In the genomic region with DNA sequence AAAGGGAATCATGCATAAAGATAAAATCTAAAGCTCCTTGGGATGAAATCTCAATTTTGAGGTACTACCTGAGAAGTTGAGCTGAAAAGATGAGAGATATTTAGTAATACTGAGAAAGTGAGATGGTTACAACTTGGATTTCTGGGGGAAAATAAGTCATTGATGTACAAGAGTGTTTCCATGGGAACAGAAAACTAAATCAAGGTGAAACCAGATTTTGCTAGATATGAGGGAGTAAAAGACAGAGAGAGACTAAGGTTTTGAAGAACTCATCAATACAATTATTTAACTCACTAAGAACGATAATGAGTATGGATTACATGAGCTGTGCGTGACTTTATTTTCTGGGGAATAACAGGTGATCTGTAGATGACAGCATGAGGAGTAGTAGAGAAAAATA, we compare ENCODE assay signal across 25 cellular contexts.
"Had no signal": no experiment of that assay in that cellular context is flagged by ENCODE, and none has a peak within 500 bp of the region (broad histone marks: within the 10 kb centered on the region; RNA-seq: fewer than 3 reads in every experiment).

No MANE protein-coding gene starts in this region.

- H3K9me3 ChIP-seq: colonic mucosa had no signal

- H3K36me3 Mint-ChIP-seq: naive B cell, type B pancreatic cell had no signal

- H3K36me3 ChIP-seq: colonic mucosa, thoracic aorta had no signal

- ATAC-seq: effector memory CD8-positive, alpha-beta T cell; esophagus mucosa; left lobe of liver; sciatic nerve; stimulated activated naive B cell treated with anti-CD40 and anti-IgM and Interleukin-4, amounts not matched to agents 10 μg/mL and 1 μg/mL and 100 μg/mL, for 72 hours; T-helper 17 cell had no signal

- DNase-seq: activated B cell treated with CpG ODN at 0.5 μM for 24 hours; activated CD4-positive, alpha-beta T cell treated with anti-CD3 and anti-CD28 coated beads, Interleukin-2, amount 10 ng/mL, durations not matched to agents 7 days and 5 days; activated naive CD8-positive, alpha-beta T cell treated with anti-CD3 and anti-CD28 coated beads, Interleukin-2, amount 10 ng/mL, durations not matched to agents 7 days and 5 days; amygdala; colonic mucosa; dorsolateral prefrontal cortex; effector memory CD8-positive, alpha-beta T cell; foreskin melanocyte; naive B cell; nucleus accumbens; posterior cingulate gyrus; small intestine; stimulated activated CD4-positive, alpha-beta T cell treated with anti-CD3 and anti-CD28 coated beads, Interleukin-2, amount 100 ng/mL, for 24 hours; stimulated activated naive B cell treated with anti-CD40 and anti-IgM and Interleukin-4, amounts not matched to agents 10 μg/mL and 1 μg/mL and 100 μg/mL, for 72 hours; SW 1271; T-helper 17 cell had no signal

- H3K27ac Mint-ChIP-seq: activated B cell treated with CpG ODN at 0.5 μM for 24 hours; activated naive CD8-positive, alpha-beta T cell treated with anti-CD3 and anti-CD28 coated beads, Interleukin-2, amount 10 ng/mL, durations not matched to agents 7 days and 5 days; effector memory CD8-positive, alpha-beta T cell; stimulated activated naive B cell treated with anti-CD40 and anti-IgM and Interleukin-4, amounts not matched to agents 10 μg/mL and 1 μg/mL and 100 μg/mL, for 72 hours; T-helper 17 cell; type B pancreatic cell had no signal

- H3K27me3 ChIP-seq: colonic mucosa, dorsolateral prefrontal cortex had no signal

- H3K27me3 Mint-ChIP-seq: activated B cell treated with CpG ODN at 0.5 μM for 24 hours; activated CD4-positive, alpha-beta T cell treated with anti-CD3 and anti-CD28 coated beads, Interleukin-2, amount 10 ng/mL, durations not matched to agents 7 days and 5 days; activated naive CD8-positive, alpha-beta T cell treated with anti-CD3 and anti-CD28 coated beads, Interleukin-2, amount 10 ng/mL, durations not matched to agents 7 days and 5 days; effector memory CD8-positive, alpha-beta T cell; naive B cell; stimulated activated naive B cell treated with anti-CD40 and anti-IgM and Interleukin-4, amounts not matched to agents 10 μg/mL and 1 μg/mL and 100 μg/mL, for 72 hours; T-helper 17 cell; type B pancreatic cell had no signal

- H3K4me1 ChIP-seq: colonic mucosa had no signal

- H3K4me3 ChIP-seq: colonic mucosa, dorsolateral prefrontal cortex, lung, SK-N-MC, thoracic aorta had no signal

- FAIRE-seq: bronchial epithelial cell, endothelial cell of umbilical vein, small intestine had no signal

- H3K4me3 Mint-ChIP-seq: activated B cell treated with CpG ODN at 0.5 μM for 24 hours; activated CD4-positive, alpha-beta T cell treated with anti-CD3 and anti-CD28 coated beads, Interleukin-2, amount 10 ng/mL, durations not matched to agents 7 days and 5 days; activated naive CD8-positive, alpha-beta T cell treated with anti-CD3 and anti-CD28 coated beads, Interleukin-2, amount 10 ng/mL, durations not matched to agents 7 days and 5 days; effector memory CD8-positive, alpha-beta T cell; naive B cell; stimulated activated naive B cell treated with anti-CD40 and anti-IgM and Interleukin-4, amounts not matched to agents 10 μg/mL and 1 μg/mL and 100 μg/mL, for 72 hours; T-helper 17 cell; type B pancreatic cell had no signal

- H3K27ac ChIP-seq: colonic mucosa, dorsolateral prefrontal cortex, SK-N-MC, thoracic aorta had no signal

- H3K9me3 Mint-ChIP-seq: activated B cell treated with CpG ODN at 0.5 μM for 24 hours; activated naive CD8-positive, alpha-beta T cell treated with anti-CD3 and anti-CD28 coated beads, Interleukin-2, amount 10 ng/mL, durations not matched to agents 7 days and 5 days; type B pancreatic cell had no signal
